29 cellular contexts compared by ENCODE assay signal in the genomic region with DNA sequence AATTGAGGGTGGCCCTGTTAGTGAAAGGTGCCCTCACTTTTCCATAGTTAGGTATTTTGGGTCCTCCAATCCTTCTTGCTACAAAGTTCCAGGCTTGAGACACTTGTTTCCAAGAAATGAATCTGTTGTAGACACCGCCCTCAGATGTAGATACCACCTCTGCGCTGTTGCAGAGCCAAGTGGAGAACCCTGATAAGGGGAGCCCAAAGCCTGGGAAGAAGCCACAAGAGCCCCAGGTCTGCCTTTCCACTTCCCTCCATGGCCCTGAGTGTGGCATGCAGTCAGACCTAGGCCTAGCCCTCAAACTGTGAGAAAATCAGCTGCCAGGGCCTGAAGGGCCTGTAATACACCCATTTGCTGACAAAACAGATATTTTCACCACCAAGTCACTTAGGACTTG.
"Had no signal": no experiment of that assay in that cellular context is flagged by ENCODE, and none has a peak within 500 bp of the region (broad histone marks: within the 10 kb centered on the region; RNA-seq: fewer than 3 reads in every experiment).

No MANE protein-coding gene starts in this region.

- H3K36me3 ChIP-seq: pancreas, prostate gland, thyroid gland, transverse colon, vagina had no signal

- H3K4me3 Mint-ChIP-seq: naive thymus-derived CD8-positive, alpha-beta T cell; nephron; neural crest cell; stimulated activated naive B cell treated with anti-CD40 and anti-IgM and Interleukin-4, amounts not matched to agents 10 μg/mL and 1 μg/mL and 100 μg/mL, for 72 hours had no signal

- DNase-seq: kidney glomerular epithelial cell; left cardiac atrium; left ventricle myocardium superior; lower lobe of right lung; mammary epithelial cell; mesenchymal stem cell; naive thymus-derived CD8-positive, alpha-beta T cell; pancreas; posterior cingulate gyrus; retina; right cardiac atrium; stimulated activated CD4-positive, alpha-beta T cell treated with anti-CD3 and anti-CD28 coated beads, Interleukin-12 subunit alpha, Interleukin-12 subunit beta, amount 100 ng/mL, for 4 hours; stimulated activated CD4-positive, alpha-beta T cell treated with anti-CD3 and anti-CD28 coated beads, Interleukin-15, amount 100 ng/mL, for 24 hours; stimulated activated CD4-positive, alpha-beta T cell treated with anti-CD3 and anti-CD28 coated beads, Interleukin-2, amount 100 ng/mL, for 24 hours; stimulated activated CD4-positive, alpha-beta T cell treated with anti-CD3 and anti-CD28 coated beads, Interleukin-4, amount 100 ng/mL, for 1 hour; stimulated activated naive B cell treated with anti-CD40 and anti-IgM and Interleukin-4, amounts not matched to agents 10 μg/mL and 1 μg/mL and 100 μg/mL, for 72 hours; stimulated activated naive CD8-positive, alpha-beta T cell treated with anti-CD3 and anti-CD28 coated beads, Interleukin-15, Interleukin-2, amounts not matched to agents 100 U/mL and 50 U/mL, for 24 hours; stomach; testis; thyroid gland; transverse colon; upper lobe of left lung had no signal

- H3K27me3 Mint-ChIP-seq: naive thymus-derived CD8-positive, alpha-beta T cell; stimulated activated naive B cell treated with anti-CD40 and anti-IgM and Interleukin-4, amounts not matched to agents 10 μg/mL and 1 μg/mL and 100 μg/mL, for 72 hours had no signal

- H3K4me3 ChIP-seq: lower lobe of right lung, pancreas, prostate gland, skin epidermis, stomach, testis, thyroid gland, transverse colon, upper lobe of left lung, vagina had no signal

- H3K4me1 Mint-ChIP-seq: naive thymus-derived CD8-positive, alpha-beta T cell; nephron; neural crest cell had no signal

- H3K9me3 Mint-ChIP-seq: naive thymus-derived CD8-positive, alpha-beta T cell; nephron; neural crest cell; stimulated activated naive B cell treated with anti-CD40 and anti-IgM and Interleukin-4, amounts not matched to agents 10 μg/mL and 1 μg/mL and 100 μg/mL, for 72 hours had no signal

- ATAC-seq: left cardiac atrium; left lobe of liver; left ventricle myocardium superior; lower lobe of right lung; naive thymus-derived CD8-positive, alpha-beta T cell; pancreas; sciatic nerve; stimulated activated naive B cell treated with anti-CD40 and anti-IgM and Interleukin-4, amounts not matched to agents 10 μg/mL and 1 μg/mL and 100 μg/mL, for 72 hours; stimulated activated naive CD8-positive, alpha-beta T cell treated with anti-CD3 and anti-CD28 coated beads, Interleukin-15, Interleukin-2, amounts not matched to agents 100 U/mL and 50 U/mL, for 24 hours had no signal

- H3K27ac ChIP-seq: lower lobe of right lung, pancreas, prostate gland, skin epidermis, stomach, testis, thyroid gland, transverse colon, upper lobe of left lung, vagina had no signal

- H3K27me3 ChIP-seq: pancreas, stomach, testis, thyroid gland, transverse colon, upper lobe of left lung, vagina had no signal

- H3K9me3 ChIP-seq: lower lobe of right lung, pancreas, prostate gland, stomach, testis, thyroid gland, transverse colon, upper lobe of left lung, vagina had no signal

- H3K4me1 ChIP-seq: lower lobe of right lung, pancreas, prostate gland, stomach, testis, thyroid gland, transverse colon, upper lobe of left lung, vagina had no signal

- H3K27ac Mint-ChIP-seq: naive thymus-derived CD8-positive, alpha-beta T cell; nephron; stimulated activated naive B cell treated with anti-CD40 and anti-IgM and Interleukin-4, amounts not matched to agents 10 μg/mL and 1 μg/mL and 100 μg/mL, for 72 hours had no signal
